11 cellular contexts compared by ENCODE assay signal in the genomic region with DNA sequence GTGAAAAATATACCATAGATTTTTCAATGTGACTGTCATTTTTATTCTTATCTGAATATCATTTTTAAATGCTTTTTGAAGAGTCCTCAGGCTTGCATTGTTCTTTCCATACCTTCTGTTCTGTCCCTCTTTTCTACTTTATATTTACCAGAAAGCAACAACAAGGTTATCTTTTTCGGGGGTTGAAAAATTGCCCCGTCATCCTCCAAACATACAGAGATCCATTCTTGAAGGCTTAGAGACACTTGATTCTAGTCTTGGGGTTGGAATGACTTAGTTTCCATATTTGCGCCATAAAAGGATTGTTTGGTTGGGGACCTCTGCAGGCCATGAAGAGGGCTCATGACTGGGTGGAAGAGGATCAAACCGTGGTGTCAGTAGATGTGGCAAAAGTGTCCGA.
DNase-seq lines count a peak whose midpoint lies in the region; ATAC-seq and TF ChIP-seq lines count a peak whose summit lies in the region.
"Had no signal": no experiment of that assay in that cellular context is flagged by ENCODE, and none has a peak within 500 bp of the region (broad histone marks: within the 10 kb centered on the region; RNA-seq: fewer than 3 reads in every experiment).

No MANE protein-coding gene starts in this region.

- H2BK12ac ChIP-seq in mesenchymal stem cell (ENCODE audit: low read length in 2 of 2): no peak overlapping the region

- H3K23ac ChIP-seq in mesenchymal stem cell (ENCODE audit: low read length in 2 of 2): no peak overlapping the region

- TF ChIP-seq CTCF in endodermal cell (conservative IDR thresholded peaks at IDR 0.05) (no peak), colonic mucosa (IDR thresholded peaks at IDR 0.05) (no peak)

- WGBS in endodermal cell (ENCODE audit: insufficient coverage in 1 of 2, insufficient read length in 1 of 2), 2 experiments: 76 to 94% methylated on average over 4 to 5 of the region's 5 CpGs
- WGBS in mesenchymal stem cell: 100% methylated on average over 3 of the region's 5 CpGs

- H3K9me3 ChIP-seq in endodermal cell (ENCODE audit: control insufficient read depth, low read length) (no peaks in the 10 kb centered on the region), mesenchymal stem cell (ENCODE audit: control insufficient read depth, low read length) (no peaks in the 10 kb centered on the region), colonic mucosa (no peaks in the 10 kb centered on the region)
- H3K9me3 ChIP-seq: BLaER1 had no signal

- H2BK120ac ChIP-seq in mesenchymal stem cell (ENCODE audit: low read depth, low read length): no peak overlapping the region

- peak overlapping the region; percentile 6 for H3K27ac Mint-ChIP-seq in endodermal cell
- H3K27ac Mint-ChIP-seq in stimulated activated naive B cell treated with anti-CD40 and anti-IgM and Interleukin-4, amounts not matched to agents 10 μg/mL and 1 μg/mL and 100 μg/mL, for 72 hours: peak overlapping the region; percentile 82

- no peak overlapping the region for H3K14ac ChIP-seq in mesenchymal stem cell (ENCODE audit: low read length in 2 of 2)

- H3K4me1 Mint-ChIP-seq in endodermal cell: peaks cover 6% of the 10 kb centered on the region
- H3K4me1 Mint-ChIP-seq in stimulated activated naive B cell treated with anti-CD40 and anti-IgM and Interleukin-4, amounts not matched to agents 10 μg/mL and 1 μg/mL and 100 μg/mL, for 72 hours: peaks cover 5 to 19% of the 10 kb centered on the region in 2 donors

- peaks cover 33% of the 10 kb centered on the region for H3K36me3 Mint-ChIP-seq in endodermal cell (ENCODE audit: low read depth)
- peaks cover 12 to 15% of the 10 kb centered on the region in 2 donors for H3K36me3 Mint-ChIP-seq in stimulated activated naive B cell treated with anti-CD40 and anti-IgM and Interleukin-4, amounts not matched to agents 10 μg/mL and 1 μg/mL and 100 μg/mL, for 72 hours

- H3K79me1 ChIP-seq in mesenchymal stem cell (replicated peaks; ENCODE audit: low read length, poor library complexity, severe bottlenecking): peaks cover 25% of the 10 kb centered on the region

- H3K4me1 ChIP-seq in endodermal cell (ENCODE audit: control insufficient read depth, insufficient read depth, low read length): no peaks in the 10 kb centered on the region
- peaks cover 7% of the 10 kb centered on the region for H3K4me1 ChIP-seq in mesenchymal stem cell (ENCODE audit: control insufficient read depth, insufficient read depth, low read depth, low read length)
- no peaks in the 10 kb centered on the region for H3K4me1 ChIP-seq in colonic mucosa
- H3K4me1 ChIP-seq: BLaER1 had no signal

- H3K4me3 Mint-ChIP-seq in endodermal cell: no peak overlapping the region
- no peak overlapping the region for H3K4me3 Mint-ChIP-seq in stimulated activated naive B cell treated with anti-CD40 and anti-IgM and Interleukin-4, amounts not matched to agents 10 μg/mL and 1 μg/mL and 100 μg/mL, for 72 hours

- H3K27me3 Mint-ChIP-seq in endodermal cell (ENCODE audit: insufficient read depth): no peaks in the 10 kb centered on the region
- no peaks in the 10 kb centered on the region for H3K27me3 Mint-ChIP-seq in stimulated activated naive B cell treated with anti-CD40 and anti-IgM and Interleukin-4, amounts not matched to agents 10 μg/mL and 1 μg/mL and 100 μg/mL, for 72 hours

- H2BK5ac ChIP-seq in mesenchymal stem cell (ENCODE audit: low read depth, low read length, poor library complexity, severe bottlenecking): no peak overlapping the region

- no peak overlapping the region for H3K4me2 ChIP-seq in mesenchymal stem cell (ENCODE audit: low read length, poor library complexity, severe bottlenecking)
- H3K4me2 ChIP-seq: BLaER1 had no signal

- H3K18ac ChIP-seq in mesenchymal stem cell (ENCODE audit: low read depth in 1 of 2, low read length in 2 of 2): no peak overlapping the region

- H4K8ac ChIP-seq in mesenchymal stem cell (ENCODE audit: low read length): no peak overlapping the region

- H3K4me3 ChIP-seq in endodermal cell (ENCODE audit: low read length) (no peak overlapping the region), mesenchymal stem cell (ENCODE audit: insufficient read depth in 1 of 2, low read depth in 1 of 2, low read length in 2 of 2) (no peak overlapping the region), colonic mucosa (no peak overlapping the region)
- H3K4me3 ChIP-seq: BLaER1, GM12878 had no signal

- H3K27me3 ChIP-seq in endodermal cell (ENCODE audit: control insufficient read depth, insufficient read depth, low read length, poor library complexity, severe bottlenecking) (no peaks in the 10 kb centered on the region), mesenchymal stem cell (ENCODE audit: control insufficient read depth in 1 of 2, insufficient read depth in 1 of 2, low read length in 2 of 2) (no peaks in the 10 kb centered on the region), colonic mucosa (no peaks in the 10 kb centered on the region)
- H3K27me3 ChIP-seq: BLaER1 had no signal

- no peak for ATAC-seq in stimulated activated naive B cell treated with anti-CD40 and anti-IgM and Interleukin-4, amounts not matched to agents 10 μg/mL and 1 μg/mL and 100 μg/mL, for 72 hours (replicated peaks)
- ATAC-seq: HCT116 had no signal

- no peak overlapping the region for H3K4ac ChIP-seq in mesenchymal stem cell (ENCODE audit: low read depth in 1 of 2, low read length in 2 of 2)

- no peak overlapping the region for H2BK15ac ChIP-seq in mesenchymal stem cell (ENCODE audit: low read depth, poor library complexity, severe bottlenecking)

- no peak overlapping the region for H3K9ac ChIP-seq in endodermal cell (ENCODE audit: extremely low read depth, low read length, poor library complexity, severe bottlenecking)
- no peak overlapping the region for H3K9ac ChIP-seq in mesenchymal stem cell (ENCODE audit: low read length)
- no peak overlapping the region for H3K9ac ChIP-seq in colonic mucosa (ENCODE audit: low read depth in 2 of 2, low read length in 2 of 2)
- H3K9ac ChIP-seq: BLaER1 had no signal

- no peaks in the 10 kb centered on the region for H3K9me3 Mint-ChIP-seq in endodermal cell
- H3K9me3 Mint-ChIP-seq in stimulated activated naive B cell treated with anti-CD40 and anti-IgM and Interleukin-4, amounts not matched to agents 10 μg/mL and 1 μg/mL and 100 μg/mL, for 72 hours: no peaks in the 10 kb centered on the region

- no peak overlapping the region for H4K91ac ChIP-seq in mesenchymal stem cell (ENCODE audit: low read length)

- DNase-seq in endodermal cell (no peak), mesenchymal stem cell (no peak), colonic mucosa (no peak), KG1 (lab: John Stamatoyannopoulos, UW) (no peak), NCI-H510A treated with DMSO at 0.1 percent for 48 hours (lab: John Stamatoyannopoulos, UW) (no peak)
- DNase-seq in stimulated activated naive B cell treated with anti-CD40 and anti-IgM and Interleukin-4, amounts not matched to agents 10 μg/mL and 1 μg/mL and 100 μg/mL, for 72 hours: no peak
- DNase-seq: AML-193, DMS79 had no signal

- H2AFZ ChIP-seq in mesenchymal stem cell (ENCODE audit: low read depth, low read length): no peak overlapping the region

- intact Hi-C loops in colonic mucosa (cut with DNase I): no loop called here

- H3K36me3 ChIP-seq in endodermal cell (ENCODE audit: control insufficient read depth, insufficient read depth, low read length) (peaks cover 33% of the 10 kb centered on the region), mesenchymal stem cell (ENCODE audit: control insufficient read depth in 1 of 2, insufficient read depth in 2 of 2, low read depth in 1 of 2, low read length in 2 of 2) (peaks cover 32 to 95% of the 10 kb centered on the region in 2 experiments), colonic mucosa (peaks cover 28% of the 10 kb centered on the region)
- H3K36me3 ChIP-seq: BLaER1 had no signal

- peak overlapping the region; percentile 81 for H2AK5ac ChIP-seq in mesenchymal stem cell (ENCODE audit: low read length, severe bottlenecking)

- H3K27ac ChIP-seq in endodermal cell (ENCODE audit: low read depth, low read length): no peak overlapping the region
- H3K27ac ChIP-seq in mesenchymal stem cell (ENCODE audit: low read length, poor library complexity, severe bottlenecking): no peak overlapping the region
- no peak overlapping the region for H3K27ac ChIP-seq in colonic mucosa
- H3K27ac ChIP-seq: BLaER1 had no signal
